ENCODE assay signal across 8 cellular contexts in the genomic region with DNA sequence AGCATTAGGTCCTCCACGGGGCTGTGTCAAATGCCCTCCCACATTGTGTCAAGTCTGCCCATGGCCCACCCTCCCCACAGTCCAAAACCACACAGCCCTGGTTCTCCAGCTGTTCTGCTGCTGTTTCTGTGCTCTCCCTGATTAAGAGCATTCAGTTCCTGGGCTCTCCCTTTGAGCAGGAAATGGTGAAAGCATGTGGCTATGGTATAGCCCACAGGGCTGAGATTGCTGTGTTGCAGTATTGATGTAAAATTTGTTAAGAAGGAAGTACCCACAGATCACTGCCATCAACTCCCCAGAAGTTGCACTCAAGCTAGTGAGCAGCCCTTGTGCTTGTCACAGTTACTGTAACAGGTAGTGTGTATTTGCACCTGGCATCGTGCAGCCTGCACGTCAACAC. TPM values are rescaled to one million over a fixed set of nuclear protein-coding genes. Genes with fewer than 3 reads are reported as not detected.
DNase-seq lines count a peak whose midpoint lies in the region; ATAC-seq, FAIRE-seq and TF ChIP-seq lines count a peak whose summit lies in the region.
"Not testable (repeated sequence)": the region's sequence is repeated elsewhere in the genome, so short reads cannot be mapped to it uniquely, and the experiment has no call there.
"Had no signal": no experiment of that assay in that cellular context is flagged by ENCODE, and none has a peak within 500 bp of the region (broad histone marks: within the 10 kb centered on the region; RNA-seq: fewer than 3 reads in every experiment).

No MANE protein-coding gene starts in this region.

- not testable (repeated sequence) for TF ChIP-seq EP300 in A549 (IDR thresholded peaks at IDR 0.05)

- not testable (repeated sequence) for TF ChIP-seq RAD21 in A549 (conservative IDR thresholded peaks at IDR 0.05 in 1 of 2, IDR thresholded peaks at IDR 0.05 in 1 of 2)

- not testable (repeated sequence) for H3K36me3 ChIP-seq in RWPE2 (ENCODE audit: low read depth); heart left ventricle; lower lobe of right lung

- not testable (repeated sequence) for H3K9me3 Mint-ChIP-seq in activated CD8-positive, alpha-beta T cell treated with anti-CD3 and anti-CD28 coated beads, Interleukin-2, amount 10 ng/mL, durations not matched to agents 7 days and 5 days (ENCODE audit: insufficient read depth); activated naive CD8-positive, alpha-beta T cell treated with anti-CD3 and anti-CD28 coated beads, Interleukin-2, amount 10 ng/mL, durations not matched to agents 7 days and 5 days; stimulated activated effector memory CD8-positive, alpha-beta T cell treated with anti-CD3 and anti-CD28 coated beads, Interleukin-12 subunit alpha, Interleukin-12 subunit beta, amount 100 ng/mL, for 72 hours

- not testable (repeated sequence) for FAIRE-seq in A549 (lab: Jason Lieb, UNC)

- H3K36me3 Mint-ChIP-seq in activated CD8-positive, alpha-beta T cell treated with anti-CD3 and anti-CD28 coated beads, Interleukin-2, amount 10 ng/mL, durations not matched to agents 7 days and 5 days (ENCODE audit: low read depth); activated naive CD8-positive, alpha-beta T cell treated with anti-CD3 and anti-CD28 coated beads, Interleukin-2, amount 10 ng/mL, durations not matched to agents 7 days and 5 days; stimulated activated effector memory CD8-positive, alpha-beta T cell treated with anti-CD3 and anti-CD28 coated beads, Interleukin-12 subunit alpha, Interleukin-12 subunit beta, amount 100 ng/mL, for 72 hours: not testable (repeated sequence)

- not testable (repeated sequence) for DNase-seq in A549 (ENCODE audit: low read depth in 1 of 2, low spot score in 1 of 2); RWPE2 (ENCODE audit: low spot score); activated CD8-positive, alpha-beta T cell treated with anti-CD3 and anti-CD28 coated beads, Interleukin-2, amount 10 ng/mL, durations not matched to agents 7 days and 5 days; activated naive CD8-positive, alpha-beta T cell treated with anti-CD3 and anti-CD28 coated beads, Interleukin-2, amount 10 ng/mL, durations not matched to agents 7 days and 5 days; heart left ventricle; lower lobe of right lung; stimulated activated effector memory CD8-positive, alpha-beta T cell treated with anti-CD3 and anti-CD28 coated beads, Interleukin-12 subunit alpha, Interleukin-12 subunit beta, amount 100 ng/mL, for 72 hours (ENCODE audit: low spot score in 2 of 2)

- not testable (repeated sequence) for H3K4me2 ChIP-seq in A549

- H3K27me3 ChIP-seq in RWPE2 (ENCODE audit: insufficient read depth, poor library complexity, severe bottlenecking); heart left ventricle; lower lobe of right lung (ENCODE audit: low read depth): not testable (repeated sequence)

- not testable (repeated sequence) for H3K27ac Mint-ChIP-seq in activated CD8-positive, alpha-beta T cell treated with anti-CD3 and anti-CD28 coated beads, Interleukin-2, amount 10 ng/mL, durations not matched to agents 7 days and 5 days; activated naive CD8-positive, alpha-beta T cell treated with anti-CD3 and anti-CD28 coated beads, Interleukin-2, amount 10 ng/mL, durations not matched to agents 7 days and 5 days; stimulated activated effector memory CD8-positive, alpha-beta T cell treated with anti-CD3 and anti-CD28 coated beads, Interleukin-12 subunit alpha, Interleukin-12 subunit beta, amount 100 ng/mL, for 72 hours

- not testable (repeated sequence) for H3K4me1 Mint-ChIP-seq in activated CD8-positive, alpha-beta T cell treated with anti-CD3 and anti-CD28 coated beads, Interleukin-2, amount 10 ng/mL, durations not matched to agents 7 days and 5 days (ENCODE audit: low read depth); activated naive CD8-positive, alpha-beta T cell treated with anti-CD3 and anti-CD28 coated beads, Interleukin-2, amount 10 ng/mL, durations not matched to agents 7 days and 5 days; stimulated activated effector memory CD8-positive, alpha-beta T cell treated with anti-CD3 and anti-CD28 coated beads, Interleukin-12 subunit alpha, Interleukin-12 subunit beta, amount 100 ng/mL, for 72 hours

- ATAC-seq in A549 (peak; percentile 9; a peak in 2 of 6 replicates), RWPE2 (ENCODE audit: low read depth) (peak; percentile 12; the same call in 1 of the 3 replicates), heart left ventricle (peak in 3 of 4 donors; percentile 12 to 20 (median 17)), lower lobe of right lung (peak; percentile 3 to 8)
- ATAC-seq in activated CD8-positive, alpha-beta T cell treated with anti-CD3 and anti-CD28 coated beads, Interleukin-2, amount 10 ng/mL, durations not matched to agents 7 days and 5 days: peak; percentile 78
- peak; percentile 89 for ATAC-seq in activated naive CD8-positive, alpha-beta T cell treated with anti-CD3 and anti-CD28 coated beads, Interleukin-2, amount 10 ng/mL, durations not matched to agents 7 days and 5 days (ENCODE audit: low read depth)
- ATAC-seq in stimulated activated effector memory CD8-positive, alpha-beta T cell treated with anti-CD3 and anti-CD28 coated beads, Interleukin-12 subunit alpha, Interleukin-12 subunit beta, amount 100 ng/mL, for 72 hours: peak; percentile 55

- not testable (repeated sequence) for H3K4me3 Mint-ChIP-seq in activated CD8-positive, alpha-beta T cell treated with anti-CD3 and anti-CD28 coated beads, Interleukin-2, amount 10 ng/mL, durations not matched to agents 7 days and 5 days; activated naive CD8-positive, alpha-beta T cell treated with anti-CD3 and anti-CD28 coated beads, Interleukin-2, amount 10 ng/mL, durations not matched to agents 7 days and 5 days; stimulated activated effector memory CD8-positive, alpha-beta T cell treated with anti-CD3 and anti-CD28 coated beads, Interleukin-12 subunit alpha, Interleukin-12 subunit beta, amount 100 ng/mL, for 72 hours

- POLR2A ChIA-PET in A549 (lab: Yijun Ruan, JAX); activated CD8-positive, alpha-beta T cell treated with anti-CD3 and anti-CD28 coated beads, Interleukin-2, amount 10 ng/mL, durations not matched to agents 7 days and 5 days (lab: Charles Lee); activated naive CD8-positive, alpha-beta T cell treated with anti-CD3 and anti-CD28 coated beads, Interleukin-2, amount 10 ng/mL, durations not matched to agents 7 days and 5 days (lab: Charles Lee): not testable (repeated sequence)

- not testable (repeated sequence) for H3K4me3 ChIP-seq in A549; RWPE2 (ENCODE audit: severe bottlenecking); heart left ventricle; lower lobe of right lung

- TF ChIP-seq POLR2A in A549 (IDR thresholded peaks at IDR 0.05; ENCODE audit: low read length); heart left ventricle (IDR thresholded peaks at IDR 0.05): not testable (repeated sequence)

- not testable (repeated sequence) for H3K4me1 ChIP-seq in A549; RWPE2 (ENCODE audit: insufficient read depth, poor library complexity, severe bottlenecking); heart left ventricle; lower lobe of right lung

- intact Hi-C loops in heart left ventricle (cut with DNase I); lower lobe of right lung (cut with DNase I): not testable (repeated sequence)

- H3K9me3 ChIP-seq in A549; RWPE2 (ENCODE audit: severe bottlenecking); heart left ventricle; lower lobe of right lung: not testable (repeated sequence)

- not testable (repeated sequence) for H3K27ac ChIP-seq in A549; RWPE2 (ENCODE audit: poor library complexity, severe bottlenecking); heart left ventricle; lower lobe of right lung

- TF ChIP-seq CTCF in A549 (IDR thresholded peaks at IDR 0.05); RWPE2 (IDR thresholded peaks at IDR 0.05; ENCODE audit: poor library complexity, severe bottlenecking); heart left ventricle (IDR thresholded peaks at IDR 0.05); lower lobe of right lung (IDR thresholded peaks at IDR 0.05): not testable (repeated sequence)

- CTCF ChIA-PET in A549 (lab: Yijun Ruan, JAX); activated CD8-positive, alpha-beta T cell treated with anti-CD3 and anti-CD28 coated beads, Interleukin-2, amount 10 ng/mL, durations not matched to agents 7 days and 5 days (lab: Charles Lee): not testable (repeated sequence)

- no CpG with 5 or more reads among the region's 3 CpGs for WGBS in A549 (ENCODE audit: missing lambda C conversion rate)
- no CpG with 5 or more reads among the region's 3 CpGs for WGBS in heart left ventricle, 4 donors

- H3K27me3 Mint-ChIP-seq in activated CD8-positive, alpha-beta T cell treated with anti-CD3 and anti-CD28 coated beads, Interleukin-2, amount 10 ng/mL, durations not matched to agents 7 days and 5 days (ENCODE audit: low read depth); activated naive CD8-positive, alpha-beta T cell treated with anti-CD3 and anti-CD28 coated beads, Interleukin-2, amount 10 ng/mL, durations not matched to agents 7 days and 5 days: not testable (repeated sequence)

RNA-seq across cellular contexts. Expression of a gene that starts 9.3 kb away (rescaled TPM):
- polyA plus RNA-seq in A549 (2011; rRNA removed) (3.3 and 3.5 TPM in 2 replicates), A549 (2017; fragmentation: RNase III; extraction: RNeasy Plus Mini Kit Qiagen cat#74134 plus additional on column Dnase treatment) (2.8 to 3.6 TPM (median 3.2 TPM) in 3 replicates), heart left ventricle (1 to 10 TPM; 1.2 to 1.3 TPM)
- 3.5 and 4.3 TPM in 2 replicates for polyA plus RNA-seq in A549 (2012; cell fraction: cytosol; rRNA removed)
- polyA plus RNA-seq in A549 (2012; cell fraction: nucleus; rRNA removed): 4.5 and 4.8 TPM in 2 replicates
- polyA minus RNA-seq in A549 (2011; rRNA and poly(A)+ RNA removed): 4.1 and 5.5 TPM in 2 replicates
- 1 to 10 TPM in 1 of 2 experiments, under 1 TPM in 1; 0.55 to 1.0 TPM for total RNA-seq in activated CD8-positive, alpha-beta T cell treated with anti-CD3 and anti-CD28 coated beads, Interleukin-2, amount 10 ng/mL, durations not matched to agents 7 days and 5 days
- total RNA-seq in activated naive CD8-positive, alpha-beta T cell treated with anti-CD3 and anti-CD28 coated beads, Interleukin-2, amount 10 ng/mL, durations not matched to agents 7 days and 5 days: 1 to 10 TPM; 1.1 to 1.4 TPM
- total RNA-seq in heart left ventricle (1 to 10 TPM; 1.0 to 5.2 (median 2.9) TPM), lower lobe of right lung (34.5 TPM)

RNA-seq across cellular contexts. Expression of a gene that starts 31.8 kb away (rescaled TPM):
- polyA plus RNA-seq in A549 (2011; rRNA removed) (8.8 and 9.4 TPM in 2 replicates), A549 (2017; fragmentation: RNase III; extraction: RNeasy Plus Mini Kit Qiagen cat#74134 plus additional on column Dnase treatment) (25.8 to 29.9 TPM (median 28.6 TPM) in 3 replicates), heart left ventricle (not detected)
- 17.3 and 29.5 TPM in 2 replicates for polyA plus RNA-seq in A549 (2012; cell fraction: cytosol; rRNA removed)
- polyA plus RNA-seq in A549 (2012; cell fraction: nucleus; rRNA removed): 62.0 and 88.1 TPM in 2 replicates
- polyA minus RNA-seq in A549 (2011; rRNA and poly(A)+ RNA removed): 14.3 and 17.6 TPM in 2 replicates
- not detected for total RNA-seq in activated CD8-positive, alpha-beta T cell treated with anti-CD3 and anti-CD28 coated beads, Interleukin-2, amount 10 ng/mL, durations not matched to agents 7 days and 5 days
- not detected for total RNA-seq in activated naive CD8-positive, alpha-beta T cell treated with anti-CD3 and anti-CD28 coated beads, Interleukin-2, amount 10 ng/mL, durations not matched to agents 7 days and 5 days
- total RNA-seq in heart left ventricle (under 1 TPM in 1 of 9 donors, not detected in 8; 0.50 TPM), lower lobe of right lung (42.1 TPM)
- total RNA-seq: CD8-positive, alpha-beta memory T cell had no signal
- polyA plus RNA-seq: CD8-positive, alpha-beta memory T cell had no signal

Comparison
In these comparisons a context has a peak if more than half of its experiments do, and no peak if none do; other contexts are left out.
1. ATAC-seq: peak in every context shown above with its lines; median percentile 89 in activated naive CD8-positive, alpha-beta T cell treated with anti-CD3 and anti-CD28 coated beads, Interleukin-2, amount 10 ng/mL, durations not matched to agents 7 days and 5 days; 78 in activated CD8-positive, alpha-beta T cell treated with anti-CD3 and anti-CD28 coated beads, Interleukin-2, amount 10 ng/mL, durations not matched to agents 7 days and 5 days; 55 in stimulated activated effector memory CD8-positive, alpha-beta T cell treated with anti-CD3 and anti-CD28 coated beads, Interleukin-12 subunit alpha, Interleukin-12 subunit beta, amount 100 ng/mL, for 72 hours; 17 in heart left ventricle; 12 in RWPE2; 9 in A549; 6 in lower lobe of right lung.
2. RNA of a gene that starts 31.8 kb away (total RNA-seq): 42.1 TPM in lower lobe of right lung (single experiment); not detected in activated CD8-positive, alpha-beta T cell treated with anti-CD3 and anti-CD28 coated beads, Interleukin-2, amount 10 ng/mL, durations not matched to agents 7 days and 5 days, not detected in activated naive CD8-positive, alpha-beta T cell treated with anti-CD3 and anti-CD28 coated beads, Interleukin-2, amount 10 ng/mL, durations not matched to agents 7 days and 5 days and 0.50 TPM in heart left ventricle; every median in the first group is over 10 times any median in the second.